In genomic region chr7:103149808-103150180, GRCh38 we compare ENCODE assay signal across 8 cellular contexts. TPM values are rescaled to one million over a fixed set of nuclear protein-coding genes. Genes with fewer than 3 reads are reported as not detected.
DNase-seq lines count a peak whose midpoint lies in the region; ATAC-seq and TF ChIP-seq lines count a peak whose summit lies in the region.

No MANE protein-coding gene starts in this region.

- peak overlapping the region; percentile 91 for H3K4me2 ChIP-seq in smooth muscle cell

- H3F3A ChIP-seq in smooth muscle cell (ENCODE audit: low read depth), result peaks cover 8% of the 10 kb centered on the region

- peak overlapping the region; percentile 93 for H2AFZ ChIP-seq in smooth muscle cell (ENCODE audit: low read depth)

- TF ChIP-seq CTCF in heart right ventricle (IDR thresholded peaks at IDR 0.05), result no peak
- TF ChIP-seq CTCF in RWPE1 (conservative IDR thresholded peaks at IDR 0.05; ENCODE audit: low read depth), result no peak
- TF ChIP-seq CTCF in fibroblast of villous mesenchyme (IDR thresholded peaks at IDR 0.05; ENCODE audit: insufficient read depth, low read depth, low read length), result no peak
- TF ChIP-seq CTCF in smooth muscle cell (IDR thresholded peaks at IDR 0.05; ENCODE audit: borderline replicate concordance, insufficient read depth, poor library complexity, severe bottlenecking), result no peak

- H3K27ac ChIP-seq in heart right ventricle (peak overlapping the region; percentile 95 to 99 (median 97)), RWPE1 (peak overlapping the region; percentile 94), smooth muscle cell (ENCODE audit: low read depth) (peak overlapping the region; percentile 92)

- DNase-seq in heart right ventricle, result no peak
- DNase-seq in left cardiac atrium, result no peak
- DNase-seq in RWPE1 (ENCODE audit: low spot score), result no peak
- no peak for DNase-seq in fibroblast of villous mesenchyme (ENCODE audit: low read depth)
- no peak for DNase-seq in smooth muscle cell (lab: John Stamatoyannopoulos, UW; ENCODE audit: unreplicated experiment)
- DNase-seq in iPS-NIHi11 (ENCODE audit: low spot score), result no peak

- H3K9ac ChIP-seq in smooth muscle cell (ENCODE audit: low read depth), result peak overlapping the region; percentile 91

- WGBS in heart right ventricle, 2 donors, result 92 to 93% methylated on average over 11 of the region's 11 CpGs
- WGBS in smooth muscle cell (ENCODE audit: low lambda C conversion rate), result 88% methylated on average over 11 of the region's 11 CpGs

- no peaks in the 10 kb centered on the region for H3K9me3 ChIP-seq in heart right ventricle
- no peaks in the 10 kb centered on the region for H3K9me3 ChIP-seq in smooth muscle cell (replicated peaks; ENCODE audit: low read depth)

- ATAC-seq in heart right ventricle, result peak in 2 of 8 donors; percentile 3 to 15
- ATAC-seq in left cardiac atrium, result no peak
- ATAC-seq in GM18870 (IDR thresholded peaks at IDR 0.05; ENCODE audit: unreplicated experiment), result no peak
- no peak for ATAC-seq in GM21528 (IDR thresholded peaks at IDR 0.05; ENCODE audit: low FRiP score, unreplicated experiment)

- intact Hi-C loops in heart right ventricle (cut with DNase I) (loop anchor here in 3 of 10 donors (1.0 to 10.0 kb wide), 3 partner anchors 74 to 77 kb away; partner anchors contain the start of genes ARMC10 (in 2 of the 3) and FBXL13 (in 2 of the 3)), left cardiac atrium (cut with DNase I) (no loop called here)

- no peaks in the 10 kb centered on the region for H4K20me1 ChIP-seq in smooth muscle cell (ENCODE audit: low read depth)

- H3K4me3 ChIP-seq in heart right ventricle (peak overlapping the region; percentile 46 to 90 (median 74)), fibroblast of villous mesenchyme (ENCODE audit: low read depth, low read length) (peak overlapping the region; percentile 86), smooth muscle cell (peak overlapping the region; percentile 87)

- H3K36me3 ChIP-seq in heart right ventricle (no peaks in the 10 kb centered on the region), smooth muscle cell (ENCODE audit: low read depth) (no peaks in the 10 kb centered on the region)

- H3K27me3 ChIP-seq in heart right ventricle, result no peaks in the 10 kb centered on the region
- H3K27me3 ChIP-seq in smooth muscle cell (ENCODE audit: low read depth), result no peaks in the 10 kb centered on the region

- POLR2A ChIA-PET in RWPE1 (lab: Yijun Ruan, JAX; ENCODE audit: low non-redundant PET), result interaction anchor here (0.6 kb wide), 1 partner anchor 267 kb away, joined by 4 read pairs; no protein-coding TSS in a partner anchor

- CTCF ChIA-PET in RWPE1 (lab: Yijun Ruan, JAX), result interaction anchor here (0.6 to 0.8 kb wide), 2 partner anchors 143 to 990 kb away, joined by 3 read pairs; no protein-coding TSS in a partner anchor

- peaks cover 0 to 30% (median 22%) of the 10 kb centered on the region in 9 donors for H3K4me1 ChIP-seq in heart right ventricle
- H3K4me1 ChIP-seq in smooth muscle cell (ENCODE audit: low read depth), result peaks cover 26% of the 10 kb centered on the region

- H3K79me2 ChIP-seq in smooth muscle cell (ENCODE audit: low read depth), result peaks cover 19% of the 10 kb centered on the region

RNA-seq across cellular contexts. Expression of gene NAPEPLD, which starts 0.9 kb away (rescaled TPM):
- 10 to 100 TPM in 3 of 10 donors, 1 to 10 TPM in 7; 7.5 to 11.6 (median 9.0) TPM for total RNA-seq in heart right ventricle
- 1 to 10 TPM; 2.1 to 3.2 TPM for polyA plus RNA-seq in heart right ventricle
- 1 to 10 TPM; 5.3 to 9.7 TPM for total RNA-seq in left cardiac atrium
- total RNA-seq in fibroblast of villous mesenchyme, result 5.8 and 6.5 TPM in 2 replicates
- 5.6 and 6.2 TPM in 2 replicates for total RNA-seq in smooth muscle cell
- polyA plus RNA-seq in smooth muscle cell, result 4.1 and 5.2 TPM in 2 replicates
